20 cellular contexts compared by ENCODE assay signal in the genomic region with DNA sequence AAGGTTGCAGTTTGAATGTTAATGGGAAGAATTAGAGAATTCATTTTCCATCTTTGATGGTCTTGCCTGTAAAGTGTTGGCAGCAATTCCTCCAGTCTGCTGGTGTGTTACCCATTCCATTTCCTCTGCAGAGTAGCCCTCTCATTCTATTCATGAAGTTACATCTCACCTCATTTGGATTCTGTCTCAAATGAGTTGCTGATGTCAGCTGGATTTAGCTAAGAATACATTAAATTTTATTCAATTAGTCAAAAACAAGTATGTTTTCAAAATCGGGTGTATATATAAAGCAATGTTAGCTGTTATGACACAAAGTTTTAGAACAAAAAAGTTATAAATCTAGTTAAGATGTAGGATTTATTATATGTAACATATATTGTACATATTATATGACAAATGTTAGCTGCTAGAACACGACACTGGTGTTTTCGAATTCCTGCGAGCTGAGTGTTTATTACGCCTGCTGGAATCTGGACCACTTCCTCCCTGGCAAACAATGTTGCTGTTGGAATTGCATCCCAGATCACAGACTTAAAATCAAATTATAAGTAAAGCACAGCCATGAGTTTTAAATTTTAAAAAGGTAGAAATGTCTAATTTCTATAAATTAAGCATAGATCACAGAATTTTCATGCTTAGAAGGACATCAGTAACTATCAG.
"Had no signal": no experiment of that assay in that cellular context is flagged by ENCODE, and none has a peak within 500 bp of the region (broad histone marks: within the 10 kb centered on the region; RNA-seq: fewer than 3 reads in every experiment).

No MANE protein-coding gene starts in this region.

- H3K4me1 ChIP-seq: body of pancreas, gastroesophageal sphincter, parathyroid adenoma, tibial artery had no signal

- H3K9me3 ChIP-seq: body of pancreas, gastroesophageal sphincter, neutrophil, tibial artery had no signal

- FAIRE-seq: islet of Langerhans, small intestine, TTC549 had no signal

- H3K27ac ChIP-seq: body of pancreas, cardiac muscle cell, epithelial cell of prostate, gastroesophageal sphincter, neutrophil, parathyroid adenoma, tibial artery had no signal

- DNase-seq: activated CD4-positive, alpha-beta T cell treated with anti-CD3 and anti-CD28 coated beads for 1 hour; activated CD4-positive, alpha-beta T cell treated with anti-CD3 and anti-CD28 coated beads, Interleukin-2, amount 50 U/mL, for 1 hour; activated CD8-positive, alpha-beta T cell treated with anti-CD3 and anti-CD28 coated beads, Interleukin-2, amount 10 ng/mL, durations not matched to agents 7 days and 5 days; activated T-cell treated with anti-CD3 and anti-CD28 coated beads, Interleukin-2, amount 50 U/mL, for 24 hours; body of pancreas; head of caudate nucleus; left cardiac atrium; right cardiac atrium; small intestine; stimulated activated CD4-positive, alpha-beta T cell treated with anti-CD3 and anti-CD28 coated beads, Interleukin-2, amount 100 ng/mL, for 24 hours; stimulated activated naive CD8-positive, alpha-beta T cell treated with anti-CD3 and anti-CD28 coated beads, Interleukin-15, amount 100 ng/mL, for 72 hours; T-helper 1 cell; tibial artery had no signal

- H3K4me3 ChIP-seq: body of pancreas, cardiac muscle cell, gastroesophageal sphincter, tibial artery had no signal

- H3K27me3 ChIP-seq: body of pancreas, cardiac muscle cell, neutrophil, tibial artery had no signal

- H3K36me3 ChIP-seq: cardiac muscle cell, gastroesophageal sphincter, neutrophil, tibial artery had no signal
